ENCODE assay signal across 1 cellular context in the genomic region with DNA sequence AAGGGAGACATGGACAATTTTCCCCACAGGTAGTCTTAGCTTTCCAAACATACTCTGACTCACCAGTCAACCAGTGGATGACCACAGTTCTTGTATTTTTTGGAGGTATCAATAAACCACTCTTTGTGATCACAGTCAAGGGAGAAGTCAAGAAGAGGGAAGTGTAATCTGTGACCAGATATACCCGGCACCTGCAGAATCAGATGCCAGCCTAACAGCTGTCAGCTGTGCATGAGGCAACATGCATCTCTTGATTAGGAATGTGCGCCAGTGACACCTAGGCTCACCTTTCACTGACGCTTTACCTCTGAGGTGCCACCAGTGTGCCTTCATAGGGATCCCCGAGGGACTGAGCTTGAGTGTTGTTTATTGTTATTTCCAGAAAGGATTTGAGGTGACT.
TF ChIP-seq lines count a peak whose summit lies in the region.

No MANE protein-coding gene starts in this region.

TF ChIP-seq in SK-N-SH, 30 proteins besides CTCF, POLR2A, EP300 and RAD21 (continued from another document):
- no peak for TF ChIP-seq REST (IDR thresholded peaks at IDR 0.05; ENCODE audit: low read depth, low read length)
- TF ChIP-seq, protein P1, sequence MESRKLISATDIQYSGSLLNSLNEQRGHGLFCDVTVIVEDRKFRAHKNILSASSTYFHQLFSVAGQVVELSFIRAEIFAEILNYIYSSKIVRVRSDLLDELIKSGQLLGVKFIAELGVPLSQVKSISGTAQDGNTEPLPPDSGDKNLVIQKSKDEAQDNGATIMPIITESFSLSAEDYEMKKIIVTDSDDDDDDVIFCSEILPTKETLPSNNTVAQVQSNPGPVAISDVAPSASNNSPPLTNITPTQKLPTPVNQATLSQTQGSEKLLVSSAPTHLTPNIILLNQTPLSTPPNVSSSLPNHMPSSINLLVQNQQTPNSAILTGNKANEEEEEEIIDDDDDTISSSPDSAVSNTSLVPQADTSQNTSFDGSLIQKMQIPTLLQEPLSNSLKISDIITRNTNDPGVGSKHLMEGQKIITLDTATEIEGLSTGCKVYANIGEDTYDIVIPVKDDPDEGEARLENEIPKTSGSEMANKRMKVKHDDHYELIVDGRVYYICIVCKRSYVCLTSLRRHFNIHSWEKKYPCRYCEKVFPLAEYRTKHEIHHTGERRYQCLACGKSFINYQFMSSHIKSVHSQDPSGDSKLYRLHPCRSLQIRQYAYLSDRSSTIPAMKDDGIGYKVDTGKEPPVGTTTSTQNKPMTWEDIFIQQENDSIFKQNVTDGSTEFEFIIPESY (IDR thresholded peaks at IDR 0.05; ENCODE audit: borderline replicate concordance, low read depth) = no peak
- TF ChIP-seq TEAD4 (IDR thresholded peaks at IDR 0.05; ENCODE audit: borderline replicate concordance, insufficient read depth) = no peak
- no peak for TF ChIP-seq GABPA (IDR thresholded peaks at IDR 0.05; ENCODE audit: low read depth)
- TF ChIP-seq RFX5 (IDR thresholded peaks at IDR 0.05; ENCODE audit: low read length) = no peak
